Comparison of ENCODE assay signal across 12 cellular contexts in genomic region chr11:65834202-65834601, GRCh38. TPM values are rescaled to one million over a fixed set of nuclear protein-coding genes. Genes with fewer than 3 reads are reported as not detected.
A peak's percentile ranks its signal among the peaks of the same experiment; 100 is the strongest.
DNase-seq lines count a peak whose midpoint lies in the region; ATAC-seq and TF ChIP-seq lines count a peak whose summit lies in the region.
"Had no signal": no experiment of that assay in that cellular context is flagged by ENCODE, and none has a peak within 500 bp of the region (broad histone marks: within the 10 kb centered on the region; RNA-seq: fewer than 3 reads in every experiment).

No MANE protein-coding gene starts in this region.

- POLR2A ChIA-PET in RWPE1 (lab: Yijun Ruan, JAX; ENCODE audit: low non-redundant PET): interaction anchor here (0.6 kb wide), 1 partner anchor 16 kb away, joined by 3 read pairs; no protein-coding TSS in a partner anchor

- peaks cover 5% of the 10 kb centered on the region; the same call in 1 of the 2 replicates for H3K4me1 ChIP-seq in GM23338 (ENCODE audit: insufficient read depth)
- H3K4me1 ChIP-seq in stomach: peaks cover 16 to 20% (median 19%) of the 10 kb centered on the region in 4 donors

- no peak overlapping the region for H3K27ac ChIP-seq in GM23338 (ENCODE audit: low read depth)
- H3K27ac ChIP-seq in stomach: peak overlapping the region in 1 of 5 donors; percentile 76
- no peak overlapping the region for H3K27ac ChIP-seq in RWPE1

- TF ChIP-seq EP300 in stomach (IDR thresholded peaks at IDR 0.05): no peak

- peak overlapping the region; percentile 76 for H3K4me3 ChIP-seq in GM23338
- peak overlapping the region; percentile 59 for H3K4me3 ChIP-seq in WI38 (ENCODE audit: low read depth, low read length)
- peak overlapping the region; percentile 78 for H3K4me3 ChIP-seq in iPS-18c (ENCODE audit: insufficient read depth, low read depth, low read length)
- peak overlapping the region; percentile 62 to 73 (median 64) for H3K4me3 ChIP-seq in stomach

- 40 to 71% (median 54%) methylated on average over 6 of the region's 6 CpGs for WGBS in stomach, 5 donors

- H3K4me3 Mint-ChIP-seq in GM23338: no peak overlapping the region
- H3K4me3 Mint-ChIP-seq: activated CD8-positive, alpha-beta memory T cell treated with anti-CD3 and anti-CD28 coated beads, Interleukin-2, amount 10 ng/mL, durations not matched to agents 7 days and 5 days; stimulated activated naive B cell treated with anti-CD40 and anti-IgM and Interleukin-4, amounts not matched to agents 10 μg/mL and 1 μg/mL and 100 μg/mL, for 72 hours had no signal

- no peak for TF ChIP-seq CTCF in GM23338 (conservative IDR thresholded peaks at IDR 0.05; ENCODE audit: low read depth in 2 of 2)
- TF ChIP-seq CTCF in WI38 (IDR thresholded peaks at IDR 0.05; ENCODE audit: low read depth, low read length): no peak
- no peak for TF ChIP-seq CTCF in stomach (IDR thresholded peaks at IDR 0.05)
- TF ChIP-seq CTCF in RWPE1 (conservative IDR thresholded peaks at IDR 0.05; ENCODE audit: low read depth): no peak

- H3K4me1 Mint-ChIP-seq in GM23338: peaks cover 11% of the 10 kb centered on the region

- no peaks in the 10 kb centered on the region for H3K36me3 Mint-ChIP-seq in GM23338 (ENCODE audit: low read depth)
- H3K36me3 Mint-ChIP-seq: stimulated activated naive B cell treated with anti-CD40 and anti-IgM and Interleukin-4, amounts not matched to agents 10 μg/mL and 1 μg/mL and 100 μg/mL, for 72 hours had no signal

- H3K9me2 ChIP-seq in GM23338 (ENCODE audit: insufficient read depth): peaks cover 6% of the 10 kb centered on the region; the same call in 1 of the 2 replicates

- H3K4me2 ChIP-seq in GM23338: peak overlapping the region; percentile 96

- 0 out of 2 replicates have a peak, but pooled peaks cover 3% of the 10 kb centered on the region for H3F3A ChIP-seq in GM23338 (replicated peaks; ENCODE audit: low read depth)

- H3K27ac Mint-ChIP-seq in GM23338: no peak overlapping the region
- H3K27ac Mint-ChIP-seq: activated CD8-positive, alpha-beta memory T cell treated with anti-CD3 and anti-CD28 coated beads, Interleukin-2, amount 10 ng/mL, durations not matched to agents 7 days and 5 days; stimulated activated naive B cell treated with anti-CD40 and anti-IgM and Interleukin-4, amounts not matched to agents 10 μg/mL and 1 μg/mL and 100 μg/mL, for 72 hours had no signal

- H3K27me3 Mint-ChIP-seq in GM23338 (ENCODE audit: insufficient read depth, low read depth, poor library complexity): peaks cover 18% of the 10 kb centered on the region

- CTCF ChIA-PET in RWPE1 (lab: Yijun Ruan, JAX): no interaction called here

- H3K36me3 ChIP-seq in GM23338 (ENCODE audit: insufficient read depth) (no peaks in the 10 kb centered on the region), stomach (no peaks in the 10 kb centered on the region)

- peak overlapping the region; percentile 97 for H2AFZ ChIP-seq in GM23338

- intact Hi-C loops in stomach (cut with DNase I; ENCODE audit: low total_unique reads): no loop called here

- no peak for ATAC-seq in GM23338

- H3K27me3 ChIP-seq in GM23338 (ENCODE audit: insufficient read depth): peaks cover 10% of the 10 kb centered on the region
- no peaks in the 10 kb centered on the region for H3K27me3 ChIP-seq in stomach

- no peaks in the 10 kb centered on the region for H3K9me3 Mint-ChIP-seq in GM23338

- DNase-seq in GM23338 (ENCODE audit: low spot score) (no peak), stomach (no peak), DMS153 treated with DMSO at 0.1 percent for 48 hours (lab: John Stamatoyannopoulos, UW; ENCODE audit: unreplicated experiment) (no peak), putamen (ENCODE audit: low spot score) (no peak), NCI-H1694 (lab: John Stamatoyannopoulos, UW) (no peak), RWPE1 (ENCODE audit: low spot score) (no peak)
- DNase-seq: Karpas-422 had no signal

- no peaks in the 10 kb centered on the region for H3K9me3 ChIP-seq in iPS-18c (ENCODE audit: control insufficient read depth, insufficient read depth, low read length)
- no peaks in the 10 kb centered on the region for H3K9me3 ChIP-seq in stomach

- TF ChIP-seq POLR2A in stomach (IDR thresholded peaks at IDR 0.05): no peak

- H3K79me2 ChIP-seq in GM23338 (replicated peaks; ENCODE audit: insufficient read depth): 0 out of 2 replicates have a peak, but pooled peaks cover 4% of the 10 kb centered on the region

- no peaks in the 10 kb centered on the region for H4K20me1 ChIP-seq in GM23338 (replicated peaks; ENCODE audit: insufficient read depth)

TF ChIP-seq in GM23338, 12 proteins besides CTCF, POLR2A, EP300 and RAD21 (continues in another document):
- no peak for TF ChIP-seq ZNF331 (CRISPR knock-in tag; IDR thresholded peaks at IDR 0.05; ENCODE audit: low read depth)

RNA-seq across cellular contexts. Expression of gene SNX32, which starts 0.4 kb away (rescaled TPM):
- 0.49 TPM in 1 of 2 replicates, not detected in the other for total RNA-seq in GM23338 (2014; rRNA removed; shearing (Covaris generic))
- 1.2 and 2.4 TPM in 2 replicates for polyA plus RNA-seq in GM23338 (2016; fragmentation: Nextera tagmentation; extraction: Ambion mirVana)
- 1 to 10 TPM in 2 of 5 donors, under 1 TPM in 1, not detected in 2; 0.29 to 1.4 (median 1.3) TPM for total RNA-seq in stomach
- under 1 TPM; 0.25 to 0.90 (median 0.61) TPM for polyA plus RNA-seq in stomach

RNA-seq across cellular contexts. Expression of gene CFL1, which starts 23.8 kb away (rescaled TPM):
- total RNA-seq in GM23338 (2014; rRNA removed; shearing (Covaris generic)): 981 and 1,393 TPM in 2 replicates
- polyA plus RNA-seq in GM23338 (2016; fragmentation: Nextera tagmentation; extraction: Ambion mirVana) (1,996 and 2,124 TPM in 2 replicates), stomach (100 to 1,000 TPM; 534 to 874 (median 658) TPM)
- 1,000 to 10,000 TPM in 1 of 5 donors, 100 to 1,000 TPM in 4; 389 to 1,430 (median 677) TPM for total RNA-seq in stomach

RNA-seq across cellular contexts. Expression of gene MUS81, which starts 26.0 kb away (rescaled TPM):
- total RNA-seq in GM23338 (2014; rRNA removed; shearing (Covaris generic)): 35.5 and 48.6 TPM in 2 replicates
- polyA plus RNA-seq in GM23338 (2016; fragmentation: Nextera tagmentation; extraction: Ambion mirVana) (38.5 and 39.1 TPM in 2 replicates), stomach (10 to 100 TPM; 32.7 to 64.6 (median 32.9) TPM)
- 100 to 1,000 TPM in 2 of 5 donors, 10 to 100 TPM in 3; 26.4 to 162 (median 81.1) TPM for total RNA-seq in stomach

RNA-seq across cellular contexts. Expression of gene EFEMP2, which starts 38.4 kb away (rescaled TPM):
- total RNA-seq in GM23338 (2014; rRNA removed; shearing (Covaris generic)): 4.5 and 9.4 TPM in 2 replicates
- 7.4 and 8.0 TPM in 2 replicates for polyA plus RNA-seq in GM23338 (2016; fragmentation: Nextera tagmentation; extraction: Ambion mirVana)
- total RNA-seq in stomach: 10 to 100 TPM; 21.0 to 34.4 (median 23.3) TPM
- polyA plus RNA-seq in stomach: 10 to 100 TPM; 31.8 to 37.9 (median 36.0) TPM

RNA-seq across cellular contexts. Expression of gene CTSW, which starts 45.4 kb away (rescaled TPM):
- not detected in 2 replicates for total RNA-seq in GM23338 (2014; rRNA removed; shearing (Covaris generic))
- polyA plus RNA-seq in GM23338 (2016; fragmentation: Nextera tagmentation; extraction: Ambion mirVana) (0.17 TPM in 1 of 2 replicates, not detected in the other), stomach (1 to 10 TPM in 2 of 3 donors, under 1 TPM in 1; 0.43 to 2.7 (median 1.6) TPM)
- total RNA-seq in stomach: 1 to 10 TPM in 2 of 5 donors, under 1 TPM in 1, not detected in 2; 0.58 to 2.2 (median 1.1) TPM
- total RNA-seq: occipital lobe had no signal
